Comparison of ENCODE assay signal across 8 cellular contexts in the genomic region with DNA sequence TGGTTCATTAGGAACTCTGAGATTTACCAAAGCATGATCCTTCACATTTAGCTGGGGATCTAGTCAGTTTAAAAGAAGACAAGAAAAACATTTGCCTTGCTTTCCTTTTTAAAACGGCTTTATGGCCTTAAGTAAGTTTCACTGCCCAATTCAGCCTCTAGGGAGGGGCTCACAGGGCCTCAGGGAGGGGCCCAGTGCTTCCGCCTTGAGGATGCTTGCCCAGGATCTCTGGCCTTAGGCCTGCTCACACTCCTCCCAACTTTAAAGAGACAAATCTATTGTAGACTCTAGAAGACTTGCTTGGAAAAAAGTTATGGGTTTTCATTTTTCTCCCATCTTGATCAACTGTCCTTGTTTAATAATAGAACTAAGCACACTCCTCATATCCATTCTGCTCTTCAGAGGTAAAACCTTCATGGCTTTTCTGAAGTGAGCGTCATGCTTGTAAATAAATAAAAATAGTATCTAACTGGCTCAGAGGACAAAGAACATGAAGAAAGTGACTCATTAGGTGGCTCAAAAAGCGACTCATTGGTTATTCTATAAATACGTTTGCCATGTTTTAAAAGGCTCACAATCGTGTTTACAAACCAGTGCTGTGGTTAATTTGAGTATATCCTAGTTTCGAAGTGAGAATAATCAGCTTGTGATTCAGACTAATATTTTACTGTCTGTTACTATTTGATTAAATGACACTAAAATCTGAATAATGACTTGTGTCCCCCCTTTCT. TPM values are rescaled to one million over a fixed set of nuclear protein-coding genes. Genes with fewer than 3 reads are reported as not detected.
A peak's percentile ranks its signal among the peaks of the same experiment; 100 is the strongest.
DNase-seq lines count a peak whose midpoint lies in the region; ATAC-seq lines count a peak whose summit lies in the region.
"Had no signal": no experiment of that assay in that cellular context is flagged by ENCODE, and none has a peak within 500 bp of the region (broad histone marks: within the 10 kb centered on the region; RNA-seq: fewer than 3 reads in every experiment).

No MANE protein-coding gene starts in this region.

- peaks cover 9 to 15% of the 10 kb centered on the region in 2 donors for H3K36me3 ChIP-seq in esophagus (ENCODE audit: control insufficient read depth in 2 of 2, insufficient read depth in 2 of 2, low read length in 1 of 2)

- ATAC-seq in GM19035 (IDR thresholded peaks at IDR 0.05; ENCODE audit: unreplicated experiment) (peak; percentile 68), HG03060 (IDR thresholded peaks at IDR 0.05; ENCODE audit: low read depth, unreplicated experiment) (peak; percentile 61)
- peak; percentile 87 for ATAC-seq in stimulated activated effector memory CD8-positive, alpha-beta T cell treated with anti-CD3 and anti-CD28 coated beads, Interleukin-12 subunit alpha, Interleukin-12 subunit beta, amount 100 ng/mL, for 72 hours

- H3K9me3 Mint-ChIP-seq in stimulated activated effector memory CD8-positive, alpha-beta T cell treated with anti-CD3 and anti-CD28 coated beads, Interleukin-12 subunit alpha, Interleukin-12 subunit beta, amount 100 ng/mL, for 72 hours: no peaks in the 10 kb centered on the region
- H3K9me3 Mint-ChIP-seq: T-helper 1 cell treated with Interleukin-12 subunit alpha and Interleukin-12 subunit beta and Interleukin-4 antibody, amounts not matched to agents 30 μg/mL and 1 μg/mL, for 36 hours had no signal

- peak overlapping the region; percentile 12 to 40 for H3K27ac ChIP-seq in esophagus (ENCODE audit: low read depth in 2 of 2, low read length in 1 of 2)
- no peak overlapping the region for H3K27ac ChIP-seq in caudate nucleus (ENCODE audit: low read depth, low read length)

- H3K4me3 ChIP-seq in esophagus (ENCODE audit: low read depth in 1 of 2, low read length in 2 of 2): no peak overlapping the region

- peaks cover 2 to 3% of the 10 kb centered on the region in 2 donors for H3K4me1 ChIP-seq in esophagus (ENCODE audit: control insufficient read depth in 2 of 2, insufficient read depth in 2 of 2, low read length in 1 of 2)

- peaks cover 20% of the 10 kb centered on the region for H3K4me1 Mint-ChIP-seq in stimulated activated effector memory CD8-positive, alpha-beta T cell treated with anti-CD3 and anti-CD28 coated beads, Interleukin-12 subunit alpha, Interleukin-12 subunit beta, amount 100 ng/mL, for 72 hours

- no peaks in the 10 kb centered on the region for H3K27me3 ChIP-seq in esophagus (ENCODE audit: control insufficient read depth in 1 of 2, insufficient read depth in 2 of 2, low read length in 2 of 2)

- H3K4me3 Mint-ChIP-seq in stimulated activated effector memory CD8-positive, alpha-beta T cell treated with anti-CD3 and anti-CD28 coated beads, Interleukin-12 subunit alpha, Interleukin-12 subunit beta, amount 100 ng/mL, for 72 hours: no peak overlapping the region
- H3K4me3 Mint-ChIP-seq: T-helper 1 cell treated with Interleukin-12 subunit alpha and Interleukin-12 subunit beta and Interleukin-4 antibody, amounts not matched to agents 30 μg/mL and 1 μg/mL, for 36 hours had no signal

- H3K27ac Mint-ChIP-seq in stimulated activated effector memory CD8-positive, alpha-beta T cell treated with anti-CD3 and anti-CD28 coated beads, Interleukin-12 subunit alpha, Interleukin-12 subunit beta, amount 100 ng/mL, for 72 hours: peak overlapping the region; percentile 72
- H3K27ac Mint-ChIP-seq: T-helper 1 cell treated with Interleukin-12 subunit alpha and Interleukin-12 subunit beta and Interleukin-4 antibody, amounts not matched to agents 30 μg/mL and 1 μg/mL, for 36 hours had no signal

- WGBS in esophagus, 2 donors: 51 to 54% methylated on average over 7 of the region's 7 CpGs

- H3K9me3 ChIP-seq in esophagus (ENCODE audit: control insufficient read depth in 2 of 2, insufficient read depth in 1 of 2, low read depth in 1 of 2, low read length in 1 of 2): no peaks in the 10 kb centered on the region

- peaks cover 66% of the 10 kb centered on the region for H3K36me3 Mint-ChIP-seq in stimulated activated effector memory CD8-positive, alpha-beta T cell treated with anti-CD3 and anti-CD28 coated beads, Interleukin-12 subunit alpha, Interleukin-12 subunit beta, amount 100 ng/mL, for 72 hours

- no peak for DNase-seq in stimulated activated effector memory CD8-positive, alpha-beta T cell treated with anti-CD3 and anti-CD28 coated beads, Interleukin-12 subunit alpha, Interleukin-12 subunit beta, amount 100 ng/mL, for 72 hours (ENCODE audit: low spot score in 2 of 2)
- DNase-seq in DMS153 (lab: John Stamatoyannopoulos, UW) (no peak), ureter (ENCODE audit: low spot score) (no peak), caudate nucleus (lab: John Stamatoyannopoulos, UW) (no peak)

RNA-seq across cellular contexts. Expression of a gene that starts 13.7 kb away (rescaled TPM):
- 10 to 100 TPM; 59.0 to 82.0 TPM for polyA plus RNA-seq in esophagus
- total RNA-seq in ureter: 42.2 TPM
